Comparison of ENCODE assay signal across 1 cellular context in the genomic region with DNA sequence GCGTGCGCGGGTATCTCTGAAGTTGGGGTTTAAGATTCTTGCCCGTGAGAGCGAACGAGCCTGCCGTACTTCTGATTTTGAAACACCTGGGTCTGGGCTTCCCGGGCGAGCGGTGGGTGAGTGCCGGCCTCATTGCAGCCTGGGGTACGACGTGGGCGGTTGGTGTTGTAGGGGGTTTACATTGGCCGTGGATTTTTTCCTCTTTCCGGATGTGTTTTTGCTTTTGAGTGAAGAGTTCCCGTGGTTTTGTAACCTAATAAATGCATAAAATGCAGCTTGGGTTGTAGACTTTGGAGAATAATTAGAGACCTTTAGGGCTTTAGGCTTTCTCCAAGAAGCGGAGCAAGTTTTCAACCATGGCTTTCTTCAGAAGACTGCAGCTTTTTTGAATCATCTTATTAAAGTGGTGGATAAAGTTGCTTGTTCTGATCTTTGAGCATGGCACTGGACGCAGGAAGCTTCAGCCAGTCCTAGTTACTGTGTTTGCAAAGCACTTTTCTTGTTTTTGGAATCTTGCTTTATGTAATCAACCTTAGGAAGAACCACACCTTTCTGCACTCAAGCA.
A peak's percentile ranks its signal among the peaks of the same experiment; 100 is the strongest.
TF ChIP-seq lines count a peak whose summit lies in the region.

No MANE protein-coding gene starts in this region.

TF ChIP-seq in H1, 55 proteins besides CTCF, POLR2A, EP300 and RAD21:
- TF ChIP-seq HDAC2 (IDR thresholded peaks at IDR 0.05; ENCODE audit: borderline replicate concordance in 1 of 2, low read depth in 2 of 2, low read length in 2 of 2) (peak in 1 of 2 experiments; percentile 72; a peak in 1 of 4 replicates), TAF1 (IDR thresholded peaks at IDR 0.05; ENCODE audit: low read depth, low read length) (peak; percentile 86; the same call in 1 of the 2 replicates), TAF7 (optimal IDR thresholded peaks at IDR 0.05; ENCODE audit: borderline replicate concordance, low read depth, low read length) (peak; percentile 49), SP1 (IDR thresholded peaks at IDR 0.05; ENCODE audit: low read depth, low read length) (0 out of 2 replicates have a peak, but pooled peaks have one; percentile 2), TCF12 (IDR thresholded peaks at IDR 0.05; ENCODE audit: low read depth, low read length) (no peak), YY1 (IDR thresholded peaks at IDR 0.05; ENCODE audit: low read depth, low read length) (peak; percentile 97; the same call in 1 of the 2 replicates), KDM5A (IDR thresholded peaks at IDR 0.05; ENCODE audit: low read length) (peak; percentile 92), ASH2L (IDR thresholded peaks at IDR 0.05; ENCODE audit: low read length) (peak; percentile 18), RBBP5 (IDR thresholded peaks at IDR 0.05; ENCODE audit: borderline replicate concordance, low read depth, low read length) (0 out of 2 replicates have a peak, but pooled peaks have one; percentile 6), SRF (IDR thresholded peaks at IDR 0.05; ENCODE audit: low read depth, low read length) (no peak)
